ENCODE assay signal across 8 cellular contexts in the genomic region with DNA sequence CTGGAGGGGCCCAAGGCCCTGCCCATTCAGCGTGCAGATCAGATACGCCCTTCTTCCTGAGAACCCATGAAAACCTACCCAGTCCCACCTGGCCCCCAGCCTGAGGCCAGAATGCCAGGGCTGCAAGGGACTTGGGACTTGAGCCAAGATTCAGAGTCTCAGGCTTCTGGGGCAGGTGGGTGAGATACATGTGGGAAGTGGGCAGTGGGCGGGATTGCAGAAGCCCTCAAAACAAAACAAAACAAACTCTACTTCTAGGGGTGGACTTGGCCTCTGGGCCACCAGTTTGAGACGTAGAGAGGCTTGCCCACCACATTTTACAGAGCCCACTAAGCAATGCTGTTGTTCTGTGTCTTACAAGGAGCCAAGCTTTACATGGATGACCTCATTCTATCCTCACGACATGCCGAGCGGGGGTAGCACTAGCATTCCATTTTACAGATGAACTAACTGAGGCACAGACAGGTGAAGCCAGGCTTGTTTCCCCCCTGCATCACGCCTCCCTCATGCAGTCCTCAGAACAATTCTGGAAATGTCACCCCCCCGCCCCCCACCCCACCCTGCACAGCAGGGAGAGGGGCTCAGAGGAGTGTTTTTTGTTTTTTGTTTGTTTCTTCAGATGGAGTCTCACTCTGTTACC. TPM values are rescaled to one million over a fixed set of nuclear protein-coding genes. Genes with fewer than 3 reads are reported as not detected.
DNase-seq lines count a peak whose midpoint lies in the region; ATAC-seq, FAIRE-seq and TF ChIP-seq lines count a peak whose summit lies in the region.

No MANE protein-coding gene starts in this region.

- no peaks in the 10 kb centered on the region for H3K9me3 ChIP-seq in Peyer's patch
- no peaks in the 10 kb centered on the region for H3K9me3 ChIP-seq in endothelial cell of umbilical vein (replicated peaks; ENCODE audit: control insufficient read depth, insufficient read depth, low read length)

- peak; percentile 8 for FAIRE-seq in endothelial cell of umbilical vein (lab: Jason Lieb, UNC)

- H3K27me3 Mint-ChIP-seq in activated CD4-positive, alpha-beta T cell treated with anti-CD3 and anti-CD28 coated beads for 36 hours: no peaks in the 10 kb centered on the region

- H3K4me1 ChIP-seq in Peyer's patch (peaks cover 0 to 15% (median 0%) of the 10 kb centered on the region in 4 donors), endothelial cell of umbilical vein (ENCODE audit: control insufficient read depth, extremely low read depth, insufficient read depth, low read length) (peaks cover 25% of the 10 kb centered on the region)

- no peaks in the 10 kb centered on the region for H3K9me3 Mint-ChIP-seq in activated CD4-positive, alpha-beta T cell treated with anti-CD3 and anti-CD28 coated beads for 36 hours (ENCODE audit: low read depth)
- no peaks in the 10 kb centered on the region for H3K9me3 Mint-ChIP-seq in stimulated activated effector memory CD8-positive, alpha-beta T cell treated with anti-CD3 and anti-CD28 coated beads, Interleukin-12 subunit alpha, Interleukin-12 subunit beta, amount 100 ng/mL, for 72 hours

- no peaks in the 10 kb centered on the region for H3K27me3 ChIP-seq in Peyer's patch
- H3K27me3 ChIP-seq in endothelial cell of umbilical vein (ENCODE audit: control insufficient read depth in 2 of 2, insufficient read depth in 2 of 2, low read length in 2 of 2): no peaks in the 10 kb centered on the region

- H3K4me3 Mint-ChIP-seq in activated CD4-positive, alpha-beta T cell treated with anti-CD3 and anti-CD28 coated beads for 36 hours: peak overlapping the region; percentile 89
- peak overlapping the region; percentile 91 for H3K4me3 Mint-ChIP-seq in stimulated activated effector memory CD8-positive, alpha-beta T cell treated with anti-CD3 and anti-CD28 coated beads, Interleukin-12 subunit alpha, Interleukin-12 subunit beta, amount 100 ng/mL, for 72 hours

- no peak overlapping the region for H2AFZ ChIP-seq in endothelial cell of umbilical vein (ENCODE audit: low read depth, low read length)

- no peak for TF ChIP-seq POLR2A in Peyer's patch (IDR thresholded peaks at IDR 0.05)
- no peak for TF ChIP-seq POLR2A in endothelial cell of umbilical vein (IDR thresholded peaks at IDR 0.05; ENCODE audit: low read depth, low read length)

- peaks cover 0 to 27% (median 0%) of the 10 kb centered on the region in 3 donors for H3K36me3 ChIP-seq in Peyer's patch
- H3K36me3 ChIP-seq in endothelial cell of umbilical vein (ENCODE audit: control insufficient read depth in 2 of 2, extremely low read depth in 1 of 2, insufficient read depth in 2 of 2, low read length in 2 of 2): no peaks in the 10 kb centered on the region

- H3K36me3 Mint-ChIP-seq in activated CD4-positive, alpha-beta T cell treated with anti-CD3 and anti-CD28 coated beads for 36 hours (ENCODE audit: low read depth): peaks cover 18% of the 10 kb centered on the region
- peaks cover 33% of the 10 kb centered on the region for H3K36me3 Mint-ChIP-seq in stimulated activated effector memory CD8-positive, alpha-beta T cell treated with anti-CD3 and anti-CD28 coated beads, Interleukin-12 subunit alpha, Interleukin-12 subunit beta, amount 100 ng/mL, for 72 hours

- intact Hi-C loops in activated CD4-positive, alpha-beta T cell treated with anti-CD3 and anti-CD28 coated beads for 36 hours (cut with DNase I, micrococcal nuclease): loop anchor here in 1 of 2 experiments (10.0 kb wide), 1 partner anchor 148 kb away; a partner anchor contains a TSS
- intact Hi-C loops in endothelial cell of umbilical vein (cut with micrococcal nuclease): loop anchor here (10.0 kb wide), 1 partner anchor 108 kb away; a partner anchor contains a TSS

- DNase-seq in activated CD4-positive, alpha-beta T cell treated with anti-CD3 and anti-CD28 coated beads for 36 hours: no peak
- DNase-seq in activated CD4-positive, alpha-beta T cell treated with anti-CD3 and anti-CD28 coated beads, Interleukin-2, amount 50 U/mL, for 1 hour: no peak
- DNase-seq in Peyer's patch (no peak), endothelial cell of umbilical vein (ENCODE audit: low read depth, low spot score) (no peak), SKM-1 (lab: John Stamatoyannopoulos, UW; ENCODE audit: unreplicated experiment) (no peak), inferior parietal cortex (ENCODE audit: extremely low spot score) (no peak)
- DNase-seq in stimulated activated effector memory CD8-positive, alpha-beta T cell treated with anti-CD3 and anti-CD28 coated beads, Interleukin-12 subunit alpha, Interleukin-12 subunit beta, amount 100 ng/mL, for 72 hours (ENCODE audit: low spot score in 2 of 2): no peak

- dilution Hi-C loops in endothelial cell of umbilical vein (cut with MboI; ENCODE audit: extremely low pct_ligation_motif_present, low sequenced_read_pairs): no loop called here

- no peak for TF ChIP-seq CTCF in Peyer's patch (IDR thresholded peaks at IDR 0.05)
- TF ChIP-seq CTCF in endothelial cell of umbilical vein (IDR thresholded peaks at IDR 0.05; ENCODE audit: extremely low read depth in 1 of 2, insufficient read depth in 1 of 2, low read depth in 1 of 2, low read length in 2 of 2): no peak

- no peaks in the 10 kb centered on the region for H4K20me1 ChIP-seq in endothelial cell of umbilical vein (replicated peaks; ENCODE audit: control insufficient read depth, extremely low read depth, insufficient read depth, low read length)

- no peak overlapping the region for H3K9ac ChIP-seq in endothelial cell of umbilical vein (replicated peaks; ENCODE audit: extremely low read depth, insufficient read depth, low read length)

- CTCF ChIA-PET in activated CD4-positive, alpha-beta T cell treated with anti-CD3 and anti-CD28 coated beads for 36 hours (lab: Charles Lee): interaction anchor here (0.6 to 1.3 kb wide), 4 partner anchors 9 to 738 kb away, joined by 3 to 4 read pairs (median 3); no protein-coding TSS in a partner anchor
- CTCF ChIA-PET in endothelial cell of umbilical vein (lab: Charles Lee): interaction anchor here (0.6 kb wide), 1 partner anchor 44 kb away, joined by 3 read pairs; no protein-coding TSS in a partner anchor

- no TSS peak for BruUV-seq in endothelial cell of umbilical vein (replicated peaks; lab: Mats Ljungman, UMichigan)

- H3K79me2 ChIP-seq in endothelial cell of umbilical vein (ENCODE audit: control insufficient read depth, insufficient read depth, low read length): peaks cover 6% of the 10 kb centered on the region

- no peaks in the 10 kb centered on the region for H3K9me1 ChIP-seq in endothelial cell of umbilical vein (replicated peaks; ENCODE audit: control insufficient read depth, extremely low read depth, insufficient read depth, low read length)

- H3K27ac Mint-ChIP-seq in activated CD4-positive, alpha-beta T cell treated with anti-CD3 and anti-CD28 coated beads for 36 hours: no peak overlapping the region
- no peak overlapping the region for H3K27ac Mint-ChIP-seq in stimulated activated effector memory CD8-positive, alpha-beta T cell treated with anti-CD3 and anti-CD28 coated beads, Interleukin-12 subunit alpha, Interleukin-12 subunit beta, amount 100 ng/mL, for 72 hours

- H3K4me3 ChIP-seq in Peyer's patch: peak overlapping the region; percentile 51 to 64 (median 63)
- H3K4me3 ChIP-seq in endothelial cell of umbilical vein (replicated peaks in 1 of 3; ENCODE audit: insufficient read depth in 1 of 3, low read depth in 1 of 3, low read length in 3 of 3): no peak overlapping the region

- H3K27ac ChIP-seq in Peyer's patch (no peak overlapping the region), endothelial cell of umbilical vein (ENCODE audit: insufficient read depth, low read depth, low read length) (no peak overlapping the region)

- peaks cover 27% of the 10 kb centered on the region for H3K4me1 Mint-ChIP-seq in activated CD4-positive, alpha-beta T cell treated with anti-CD3 and anti-CD28 coated beads for 36 hours
- peaks cover 32% of the 10 kb centered on the region for H3K4me1 Mint-ChIP-seq in stimulated activated effector memory CD8-positive, alpha-beta T cell treated with anti-CD3 and anti-CD28 coated beads, Interleukin-12 subunit alpha, Interleukin-12 subunit beta, amount 100 ng/mL, for 72 hours

- peak overlapping the region; percentile 5 for H3K4me2 ChIP-seq in endothelial cell of umbilical vein (ENCODE audit: insufficient read depth, low read length)

- POLR2A ChIA-PET in activated CD4-positive, alpha-beta T cell treated with anti-CD3 and anti-CD28 coated beads for 36 hours (lab: Charles Lee): interaction anchor here (0.8 kb wide), 1 partner anchor 35 kb away, joined by 3 read pairs; no protein-coding TSS in a partner anchor
- POLR2A ChIA-PET in endothelial cell of umbilical vein (lab: Charles Lee): no interaction called here

- ATAC-seq in activated CD4-positive, alpha-beta T cell treated with anti-CD3 and anti-CD28 coated beads for 36 hours: no peak
- no peak for ATAC-seq in stimulated activated effector memory CD8-positive, alpha-beta T cell treated with anti-CD3 and anti-CD28 coated beads, Interleukin-12 subunit alpha, Interleukin-12 subunit beta, amount 100 ng/mL, for 72 hours
- ATAC-seq in GM19397 (IDR thresholded peaks at IDR 0.05; ENCODE audit: unreplicated experiment): no peak

TF ChIP-seq in endothelial cell of umbilical vein, 7 proteins besides CTCF, POLR2A, EP300 and RAD21 (continues in another document):
- peak; percentile 11 for TF ChIP-seq JUN (IDR thresholded peaks at IDR 0.05; ENCODE audit: borderline replicate concordance, insufficient read depth, insufficient read length, low read depth)

RNA-seq across cellular contexts. Expression of a gene that starts 1.7 kb away (rescaled TPM):
- total RNA-seq in activated CD4-positive, alpha-beta T cell treated with anti-CD3 and anti-CD28 coated beads for 36 hours: 10 to 100 TPM; 17.9 to 19.4 TPM
- total RNA-seq in Peyer's patch (100 to 1,000 TPM in 2 of 4 donors, 10 to 100 TPM in 2; 49.5 to 112 (median 101) TPM), endothelial cell of umbilical vein (28.4 and 29.9 TPM in 2 replicates)
- 45.4 and 50.6 TPM in 2 replicates for polyA plus RNA-seq in endothelial cell of umbilical vein
- 19.8 and 20.2 TPM in 2 replicates for polyA plus RNA-seq in endothelial cell of umbilical vein (2011; cell fraction: cytosol; rRNA removed)
- 58.1 and 60.3 TPM in 2 replicates for polyA plus RNA-seq in endothelial cell of umbilical vein (2011; cell fraction: nucleus; rRNA removed)
- 33.6 TPM in 2 replicates for polyA plus RNA-seq in endothelial cell of umbilical vein (2012)
- polyA minus RNA-seq in endothelial cell of umbilical vein: 52.3 and 56.8 TPM in 2 replicates
- polyA minus RNA-seq in endothelial cell of umbilical vein (2011; cell fraction: cytosol; rRNA and poly(A)+ RNA removed): 20.8 TPM
- polyA minus RNA-seq in endothelial cell of umbilical vein (2011; cell fraction: nucleus; rRNA and poly(A)+ RNA removed): 22.2 and 26.7 TPM in 2 replicates

RNA-seq across cellular contexts. Expression of a gene that starts 25.2 kb away (rescaled TPM):
- total RNA-seq in activated CD4-positive, alpha-beta T cell treated with anti-CD3 and anti-CD28 coated beads for 36 hours: 10 to 100 TPM; 13.7 to 17.3 TPM
- total RNA-seq in Peyer's patch: 10 to 100 TPM; 17.0 to 32.4 (median 24.1) TPM
- total RNA-seq in endothelial cell of umbilical vein: 44.8 and 46.8 TPM in 2 replicates
- polyA plus RNA-seq in endothelial cell of umbilical vein: 20.3 and 24.4 TPM in 2 replicates
- 18.7 and 19.9 TPM in 2 replicates for polyA plus RNA-seq in endothelial cell of umbilical vein (2011; cell fraction: cytosol; rRNA removed)
- polyA plus RNA-seq in endothelial cell of umbilical vein (2011; cell fraction: nucleus; rRNA removed): 11.3 TPM in 2 replicates
- 34.8 and 40.2 TPM in 2 replicates for polyA plus RNA-seq in endothelial cell of umbilical vein (2012)
- 46.2 and 53.5 TPM in 2 replicates for polyA minus RNA-seq in endothelial cell of umbilical vein
- polyA minus RNA-seq in endothelial cell of umbilical vein (2011; cell fraction: cytosol; rRNA and poly(A)+ RNA removed): 11.6 TPM
- 11.0 and 11.3 TPM in 2 replicates for polyA minus RNA-seq in endothelial cell of umbilical vein (2011; cell fraction: nucleus; rRNA and poly(A)+ RNA removed)

Comparison
In these comparisons a context has a peak if more than half of its experiments do, and no peak if none do; other contexts are left out.
1. H3K4me3 ChIP-seq: peak in Peyer's patch (4 of 4); none in endothelial cell of umbilical vein (0 of 3).